Comparison of ENCODE assay signal across 32 cellular contexts in the genomic region with DNA sequence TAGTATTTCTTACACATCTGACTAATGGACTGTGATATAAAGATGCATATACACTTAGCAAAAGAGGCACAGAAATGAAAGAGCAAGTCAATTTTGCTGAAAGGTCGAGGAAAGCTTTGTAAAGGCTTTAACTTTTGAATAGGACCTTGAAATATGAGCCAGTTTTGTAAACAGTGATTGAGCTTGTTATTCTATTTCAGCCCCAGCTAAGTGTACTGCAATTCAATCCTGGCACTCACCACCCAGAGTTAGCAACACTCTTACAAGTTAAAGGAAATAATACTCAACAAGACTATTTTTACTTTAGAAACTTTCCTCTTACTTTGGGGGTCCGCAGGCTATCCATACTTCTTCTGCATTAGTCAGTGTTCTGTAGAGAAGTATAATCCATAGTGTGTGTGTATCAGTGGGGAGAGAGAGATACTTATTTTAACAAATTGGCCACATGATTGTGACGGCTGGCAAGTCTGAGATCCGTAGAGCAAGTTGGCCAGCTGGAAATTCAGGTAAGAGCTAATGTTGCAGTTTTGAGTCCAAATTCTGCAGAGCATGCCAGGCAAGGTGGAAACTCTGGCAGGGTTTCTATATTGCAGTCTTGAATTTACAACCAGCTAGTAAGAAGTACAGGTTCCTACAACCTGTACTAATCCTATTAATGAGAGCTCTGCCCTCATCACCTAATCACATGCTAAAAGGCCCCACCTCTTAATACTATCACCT. TPM values are rescaled to one million over a fixed set of nuclear protein-coding genes. Genes with fewer than 3 reads are reported as not detected.
DNase-seq lines count a peak whose midpoint lies in the region; ATAC-seq and TF ChIP-seq lines count a peak whose summit lies in the region.
"Had no signal": no experiment of that assay in that cellular context is flagged by ENCODE, and none has a peak within 500 bp of the region (broad histone marks: within the 10 kb centered on the region; RNA-seq: fewer than 3 reads in every experiment).

No MANE protein-coding gene starts in this region.

- H3K27ac ChIP-seq in AG04450 (ENCODE audit: low read depth, low read length) (no peak overlapping the region), DND-41 (ENCODE audit: low read length) (peak overlapping the region; percentile 71), OCI-LY7 (ENCODE audit: low read depth, low read length, poor library complexity, severe bottlenecking) (no peak overlapping the region), fibroblast of lung (ENCODE audit: insufficient read depth, low read length) (no peak overlapping the region), SJCRH30 (no peak overlapping the region)
- H3K27ac ChIP-seq: epithelial cell of prostate, foreskin keratinocyte, heart right ventricle, pancreas, right atrium auricular region, upper lobe of left lung had no signal

- POLR2A ChIA-PET in AG04450 (lab: Yijun Ruan, JAX): interaction anchor here (0.8 to 1.0 kb wide), 2 partner anchors 9 to 241 kb away, joined by 3 read pairs; no protein-coding TSS in a partner anchor
- POLR2A ChIA-PET in OCI-LY7 (lab: Charles Lee): interaction anchor here (1.0 to 3.5 kb wide), 4 partner anchors 9 to 27 kb away, joined by 4 to 15 read pairs (median 12); no protein-coding TSS in a partner anchor

- H2AFZ ChIP-seq in DND-41 (ENCODE audit: low read depth, low read length) (no peak overlapping the region), OCI-LY7 (ENCODE audit: low read length) (peak overlapping the region; percentile 46; the same call in 1 of the 2 replicates), fibroblast of lung (ENCODE audit: low read length) (no peak overlapping the region)

- H3K79me2 ChIP-seq in DND-41 (ENCODE audit: insufficient read depth, low read length) (peaks cover 11% of the 10 kb centered on the region), OCI-LY7 (ENCODE audit: insufficient read depth, low read depth, low read length) (no peaks in the 10 kb centered on the region), fibroblast of lung (ENCODE audit: control insufficient read depth, insufficient read depth, low read length) (no peaks in the 10 kb centered on the region)

- BruUV-seq in OCI-LY7 (replicated peaks; lab: Mats Ljungman, UMichigan): no TSS peak

- no peaks in the 10 kb centered on the region for H4K20me1 ChIP-seq in DND-41 (ENCODE audit: insufficient read depth, low read length)
- H4K20me1 ChIP-seq in OCI-LY7 (ENCODE audit: insufficient read depth, low read length): no peaks in the 10 kb centered on the region
- no peaks in the 10 kb centered on the region for H4K20me1 ChIP-seq in fibroblast of lung (ENCODE audit: control insufficient read depth, extremely low read depth, insufficient read depth, low read length)

- H3K4me1 ChIP-seq in DND-41 (ENCODE audit: insufficient read depth, low read length) (peaks cover 67% of the 10 kb centered on the region), OCI-LY7 (ENCODE audit: insufficient read depth, low read length, poor library complexity, severe bottlenecking) (peaks cover 71% of the 10 kb centered on the region), fibroblast of lung (ENCODE audit: control insufficient read depth, extremely low read depth, insufficient read depth, low read length) (peaks cover 2% of the 10 kb centered on the region), SJCRH30 (no peaks in the 10 kb centered on the region)
- H3K4me1 ChIP-seq: heart right ventricle, pancreas, right atrium auricular region, upper lobe of left lung had no signal

- DNase-seq in AG04450 (ENCODE audit: low read depth, low spot score) (peak; percentile 26), DND-41 (no peak), OCI-LY7 (ENCODE audit: low spot score) (no peak), fibroblast of lung (ENCODE audit: low read depth in 2 of 2) (peak in 1 of 2 donors; percentile 65), RKO (ENCODE audit: low spot score) (no peak), SJCRH30 (no peak)
- DNase-seq: activated CD4-positive, alpha-beta T cell treated with anti-CD3 and anti-CD28 coated beads for 36 hours; activated CD8-positive, alpha-beta memory T cell treated with anti-CD3 and anti-CD28 coated beads for 24 hours; activated effector memory CD4-positive, alpha-beta T cell treated with anti-CD3 and anti-CD28 coated beads, Interleukin-2, amount 50 U/mL, for 16 hours; activated naive CD8-positive, alpha-beta T cell treated with anti-CD3 and anti-CD28 coated beads, Interleukin-2, amount 10 ng/mL, durations not matched to agents 7 days and 5 days; activated T-cell treated with anti-CD3 and anti-CD28 coated beads, Interleukin-2, amount 50 U/mL, for 1 hour; C1 segment of cervical spinal cord; heart right ventricle; left cardiac atrium; NCI-H1105 treated with DMSO at 0.1 percent for 48 hours; NCI-H2081; NCI-H510A treated with DMSO at 0.1 percent for 48 hours; pancreas; SK-N-SH; upper lobe of left lung had no signal

- H3K27me3 ChIP-seq in AG04450 (ENCODE audit: control insufficient read depth, insufficient read depth, low read length) (no peaks in the 10 kb centered on the region), DND-41 (ENCODE audit: insufficient read depth, low read length, poor library complexity) (no peaks in the 10 kb centered on the region), fibroblast of lung (ENCODE audit: control insufficient read depth, insufficient read depth, low read length) (no peaks in the 10 kb centered on the region), SJCRH30 (0 out of 2 replicates have a peak, but pooled peaks cover 2% of the 10 kb centered on the region)
- H3K27me3 ChIP-seq: foreskin keratinocyte, heart right ventricle, pancreas, right atrium auricular region, upper lobe of left lung had no signal

- H3K36me3 ChIP-seq in DND-41 (ENCODE audit: insufficient read depth, low read length) (no peaks in the 10 kb centered on the region), OCI-LY7 (ENCODE audit: insufficient read depth, low read length) (peaks cover 24% of the 10 kb centered on the region; the same call in 1 of the 2 replicates), fibroblast of lung (ENCODE audit: control insufficient read depth, insufficient read depth, low read length) (no peaks in the 10 kb centered on the region), SJCRH30 (no peaks in the 10 kb centered on the region)
- H3K36me3 ChIP-seq: heart right ventricle, pancreas, right atrium auricular region, upper lobe of left lung had no signal

- TF ChIP-seq CTCF in AG04450 (IDR thresholded peaks at IDR 0.05; ENCODE audit: low read depth, low read length): no peak
- no peak for TF ChIP-seq CTCF in DND-41 (IDR thresholded peaks at IDR 0.05; ENCODE audit: borderline replicate concordance, extremely low read depth, low read length, poor library complexity, severe bottlenecking)
- TF ChIP-seq CTCF in OCI-LY7 (conservative IDR thresholded peaks at IDR 0.05; ENCODE audit: low read length): no peak
- TF ChIP-seq CTCF in fibroblast of lung (conservative IDR thresholded peaks at IDR 0.05 in 1 of 2, IDR thresholded peaks at IDR 0.05 in 1 of 2; ENCODE audit: low read depth in 1 of 2, low read length in 2 of 2): no peak

- ATAC-seq in DND-41 (ENCODE audit: insufficient read depth, low read depth) (0 out of 3 replicates have a peak, but pooled peaks have one; percentile 9), GM19467 (IDR thresholded peaks at IDR 0.05; ENCODE audit: unreplicated experiment) (no peak), HG02938 (IDR thresholded peaks at IDR 0.05; ENCODE audit: unreplicated experiment) (no peak)
- ATAC-seq: activated CD4-positive, alpha-beta T cell treated with anti-CD3 and anti-CD28 coated beads for 36 hours; foreskin keratinocyte; HCT116; heart right ventricle; left cardiac atrium; pancreas had no signal

- H3K9me3 ChIP-seq in AG04450 (ENCODE audit: control insufficient read depth, insufficient read depth, low read length) (no peaks in the 10 kb centered on the region), DND-41 (ENCODE audit: insufficient read depth, low read length, severe bottlenecking) (no peaks in the 10 kb centered on the region), OCI-LY7 (ENCODE audit: low read length) (peaks cover 14% of the 10 kb centered on the region; the same call in 1 of the 2 replicates), fibroblast of lung (ENCODE audit: control insufficient read depth, insufficient read depth, low read depth, low read length) (no peaks in the 10 kb centered on the region), SJCRH30 (replicated peaks) (no peaks in the 10 kb centered on the region)
- H3K9me3 ChIP-seq: heart right ventricle, pancreas, right atrium auricular region, SK-N-SH, upper lobe of left lung had no signal

- H3K4me3 ChIP-seq in AG04450 (ENCODE audit: low read depth, low read length) (no peak overlapping the region), DND-41 (ENCODE audit: low read depth in 1 of 2, low read length in 2 of 2) (no peak overlapping the region), OCI-LY7 (ENCODE audit: low read depth, low read length, poor library complexity, severe bottlenecking) (no peak overlapping the region), fibroblast of lung (replicated peaks in 1 of 4; ENCODE audit: control extremely low read depth in 1 of 4, insufficient read depth in 1 of 4, low read depth in 3 of 4, low read length in 4 of 4) (no peak overlapping the region), SJCRH30 (no peak overlapping the region)
- H3K4me3 ChIP-seq: heart right ventricle, pancreas, right atrium auricular region, upper lobe of left lung had no signal

- CTCF ChIA-PET in AG04450 (lab: Charles Lee): interaction anchor here (1.0 kb wide), 1 partner anchor 34 kb away, joined by 4 read pairs; no protein-coding TSS in a partner anchor
- CTCF ChIA-PET in OCI-LY7 (lab: Charles Lee; ENCODE audit: unreplicated experiment): no interaction called here

- H3K4me2 ChIP-seq in DND-41 (ENCODE audit: insufficient read depth, low read length) (no peak overlapping the region), OCI-LY7 (ENCODE audit: low read length) (no peak overlapping the region), fibroblast of lung (ENCODE audit: extremely low read depth, insufficient read depth, low read length) (peak overlapping the region; percentile 54)
- H3K4me2 ChIP-seq: SK-N-SH had no signal

- intact Hi-C loops in OCI-LY7 (cut with micrococcal nuclease; ENCODE audit: unreplicated experiment): no loop called here

- H3K9ac ChIP-seq in DND-41 (ENCODE audit: low read depth, low read length): no peak overlapping the region
- no peak overlapping the region for H3K9ac ChIP-seq in fibroblast of lung (ENCODE audit: insufficient read depth, low read length)
- H3K9ac ChIP-seq: SK-N-SH had no signal

- no peaks in the 10 kb centered on the region for H3K9me2 ChIP-seq in OCI-LY7 (ENCODE audit: insufficient read depth, low read length)
- H3K9me2 ChIP-seq: SK-N-SH had no signal

RNA-seq across cellular contexts. Expression of a gene that starts 33.5 kb away (rescaled TPM):
- polyA plus RNA-seq in AG04450 (2011; rRNA removed) (36.5 and 43.7 TPM in 2 replicates), fibroblast of lung (195 and 266 TPM in 2 replicates)
- polyA minus RNA-seq in AG04450 (2011; rRNA and poly(A)+ RNA removed): 34.0 and 45.1 TPM in 2 replicates
- 59.9 and 62.2 TPM in 2 replicates for total RNA-seq in OCI-LY7 (2014; rRNA removed; shearing (Covaris generic))
- total RNA-seq in OCI-LY7 (2022) (4.6 and 4.7 TPM in 2 replicates), fibroblast of lung (10.3 and 67.9 TPM in 2 replicates)
- polyA plus RNA-seq in fibroblast of lung (2012): 73.9 and 121 TPM in 2 replicates
- 139 and 186 TPM in 2 replicates for polyA minus RNA-seq in fibroblast of lung (ENCODE audit: low replicate concordance)
- total RNA-seq in SJCRH30 (2014; rRNA removed; shearing (Covaris generic)): 0.14 TPM in 1 of 2 replicates, not detected in the other
- polyA plus RNA-seq: neural cell had no signal

RNA-seq across cellular contexts. Expression of a gene that starts 48.2 kb away (rescaled TPM):
- polyA plus RNA-seq in AG04450 (2011; rRNA removed) (0.09 and 0.19 TPM in 2 replicates), fibroblast of lung (0.73 and 0.96 TPM in 2 replicates)
- not detected in 2 replicates for polyA minus RNA-seq in AG04450 (2011; rRNA and poly(A)+ RNA removed)
- 4.7 and 5.4 TPM in 2 replicates for total RNA-seq in OCI-LY7 (2014; rRNA removed; shearing (Covaris generic))
- total RNA-seq in OCI-LY7 (2022) (not detected in 2 replicates), fibroblast of lung (0.33 TPM in 1 of 2 replicates, not detected in the other)
- 0.42 and 0.44 TPM in 2 replicates for polyA plus RNA-seq in fibroblast of lung (2012)
- polyA minus RNA-seq in fibroblast of lung (ENCODE audit: low replicate concordance): not detected in 2 replicates
- total RNA-seq in SJCRH30 (2014; rRNA removed; shearing (Covaris generic)): not detected in 2 replicates
- total RNA-seq: A673; activated naive CD8-positive, alpha-beta T cell treated with anti-CD3 and anti-CD28 coated beads, Interleukin-2, amount 10 ng/mL, durations not matched to agents 7 days and 5 days; astrocyte; cardiac septum; dermis microvascular lymphatic vessel endothelial cell; foreskin keratinocyte; heart right ventricle; left cardiac atrium; lung microvascular endothelial cell; pancreas; right atrium auricular region had no signal
- polyA plus RNA-seq: foreskin keratinocyte, heart right ventricle had no signal
